ENCODE assay signal across 1 cellular context in genomic region chr19:1921326-1921725, GRCh38.
TF ChIP-seq lines count a peak whose summit lies in the region.

No MANE protein-coding gene starts in this region.

TF ChIP-seq in GM23338, 12 proteins besides CTCF, POLR2A, EP300 and RAD21 (continued from another document):
- no peak for TF ChIP-seq ZNF462 (CRISPR knock-in tag; IDR thresholded peaks at IDR 0.05)
